8 cellular contexts compared by ENCODE assay signal in the genomic region with DNA sequence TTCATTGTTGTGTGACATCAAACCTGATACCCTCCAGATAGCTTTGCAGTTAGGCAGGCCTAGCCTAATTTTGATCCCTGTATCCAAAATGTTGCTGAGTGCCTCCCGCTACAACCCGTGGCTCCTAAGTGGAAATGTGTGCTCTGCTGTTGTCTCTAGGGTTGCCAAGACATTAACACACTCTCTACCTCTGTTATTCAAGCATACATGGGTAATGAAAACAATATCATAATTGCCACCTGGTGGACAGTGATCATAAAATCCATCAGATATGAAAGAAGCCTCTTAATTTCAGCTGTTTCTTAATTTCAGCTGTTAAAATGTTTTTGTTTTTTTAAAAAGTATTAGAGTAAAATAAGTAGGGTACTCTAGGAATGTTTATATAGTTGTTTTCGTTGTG.
DNase-seq lines count a peak whose midpoint lies in the region; ATAC-seq and TF ChIP-seq lines count a peak whose summit lies in the region.

No MANE protein-coding gene starts in this region.

- H3K4me3 Mint-ChIP-seq in activated CD4-positive, alpha-beta T cell treated with anti-CD3 and anti-CD28 coated beads, Interleukin-2, amount 10 ng/mL, durations not matched to agents 24 days and 14 days = no peak overlapping the region

- H3K9me3 ChIP-seq in BE2C (no peaks in the 10 kb centered on the region), upper lobe of right lung (no peaks in the 10 kb centered on the region)

- no peak for DNase-seq in BE2C
- peak; percentile 37 for DNase-seq in KBM-7
- peak; percentile 28 for DNase-seq in RPMI7951 (ENCODE audit: low read depth)
- no peak for DNase-seq in left cardiac atrium
- no peak for DNase-seq in upper lobe of right lung
- DNase-seq in activated CD4-positive, alpha-beta T cell treated with anti-CD3 and anti-CD28 coated beads, Interleukin-2, amount 10 ng/mL, durations not matched to agents 24 days and 14 days = no peak
- no peak for DNase-seq in NCI-H187 (lab: John Stamatoyannopoulos, UW)

- H3K36me3 Mint-ChIP-seq in activated CD4-positive, alpha-beta T cell treated with anti-CD3 and anti-CD28 coated beads, Interleukin-2, amount 10 ng/mL, durations not matched to agents 24 days and 14 days (ENCODE audit: low read depth) = no peaks in the 10 kb centered on the region

- H3K36me3 ChIP-seq in BE2C (no peaks in the 10 kb centered on the region), upper lobe of right lung (no peaks in the 10 kb centered on the region)

- no peaks in the 10 kb centered on the region; the same call in 1 of the 2 replicates for H3K4me1 ChIP-seq in BE2C
- peaks cover 7% of the 10 kb centered on the region for H3K4me1 ChIP-seq in upper lobe of right lung

- ATAC-seq in left cardiac atrium (peak; percentile 65 to 69), upper lobe of right lung (no peak), GM18511 (IDR thresholded peaks at IDR 0.05; ENCODE audit: unreplicated experiment) (no peak)

- TF ChIP-seq CTCF in BE2C (IDR thresholded peaks at IDR 0.05; ENCODE audit: low read depth, low read length) (peak; percentile 38), upper lobe of right lung (IDR thresholded peaks at IDR 0.05) (no peak)

- intact Hi-C loops in left cardiac atrium (cut with DNase I) (no loop called here), upper lobe of right lung (cut with DNase I) (no loop called here)
- intact Hi-C loops in activated CD4-positive, alpha-beta T cell treated with anti-CD3 and anti-CD28 coated beads, Interleukin-2, amount 10 ng/mL, durations not matched to agents 24 days and 14 days (cut with micrococcal nuclease) = no loop called here

- no peak overlapping the region for H3K27ac ChIP-seq in upper lobe of right lung

- in situ Hi-C loops in KBM-7 (cut with MboI; ENCODE audit: low pct_unique_long_range_greater_than_20kb, low sequenced_read_pairs) = no loop called here

- H3K4me3 ChIP-seq in BE2C (ENCODE audit: low read depth, low read length) = no peak overlapping the region
- H3K4me3 ChIP-seq in upper lobe of right lung = no peak overlapping the region

- H3K4me1 Mint-ChIP-seq in activated CD4-positive, alpha-beta T cell treated with anti-CD3 and anti-CD28 coated beads, Interleukin-2, amount 10 ng/mL, durations not matched to agents 24 days and 14 days = no peaks in the 10 kb centered on the region

- H3K27me3 ChIP-seq in BE2C = no peaks in the 10 kb centered on the region
- no peaks in the 10 kb centered on the region for H3K27me3 ChIP-seq in upper lobe of right lung

- no peak overlapping the region for H3K27ac Mint-ChIP-seq in activated CD4-positive, alpha-beta T cell treated with anti-CD3 and anti-CD28 coated beads, Interleukin-2, amount 10 ng/mL, durations not matched to agents 24 days and 14 days

- no peaks in the 10 kb centered on the region for H3K9me3 Mint-ChIP-seq in activated CD4-positive, alpha-beta T cell treated with anti-CD3 and anti-CD28 coated beads, Interleukin-2, amount 10 ng/mL, durations not matched to agents 24 days and 14 days

- H3K27me3 Mint-ChIP-seq in activated CD4-positive, alpha-beta T cell treated with anti-CD3 and anti-CD28 coated beads, Interleukin-2, amount 10 ng/mL, durations not matched to agents 24 days and 14 days = peaks cover 3% of the 10 kb centered on the region

Comparison
In these comparisons a context has a peak if more than half of its experiments do, and no peak if none do; other contexts are left out.
1. DNase-seq: peak in KBM-7 (single experiment) and RPMI7951 (single experiment); none in BE2C (single experiment), left cardiac atrium (single experiment), upper lobe of right lung (single experiment), activated CD4-positive, alpha-beta T cell treated with anti-CD3 and anti-CD28 coated beads, Interleukin-2, amount 10 ng/mL, durations not matched to agents 24 days and 14 days (single experiment) and NCI-H187 (0 of 2).
2. ATAC-seq: peak in left cardiac atrium (2 of 2); none in upper lobe of right lung (single experiment) and GM18511 (single experiment).